Comparison of ENCODE assay signal across 8 cellular contexts in genomic region chr5:39424751-39425524, GRCh38. TPM values are rescaled to one million over a fixed set of nuclear protein-coding genes. Genes with fewer than 3 reads are reported as not detected.
DNase-seq lines count a peak whose midpoint lies in the region; ATAC-seq and TF ChIP-seq lines count a peak whose summit lies in the region.

TSS of gene DAB2 (minus strand) at chr5:39424980. CDS start at chr5:39394320, 30,660 bp downstream.

- DNase-seq in GM13976 (ENCODE audit: low spot score) (peak; percentile 30), LNCaP clone FGC (ENCODE audit: low read depth) (no peak), islet precursor cell (peak; percentile 98), smooth muscle cell of the brain vasculature (ENCODE audit: low read depth, low spot score) (peak; percentile 88), cortex of kidney (lab: John Stamatoyannopoulos, UW) (no peak)
- peak; percentile 70 for DNase-seq in activated CD4-positive, alpha-beta T cell treated with anti-CD3 and anti-CD28 coated beads for 36 hours

- CTCF ChIA-PET in activated CD4-positive, alpha-beta T cell treated with anti-CD3 and anti-CD28 coated beads for 36 hours (lab: Charles Lee), result interaction anchor here (0.6 to 2.8 kb wide), 13 partner anchors 10 to 1344 kb away, joined by 3 to 22 read pairs (median 4); no protein-coding TSS in a partner anchor

- POLR2A ChIA-PET in activated CD4-positive, alpha-beta T cell treated with anti-CD3 and anti-CD28 coated beads for 36 hours (lab: Charles Lee), result interaction anchor here (0.6 kb wide), 2 partner anchors 208 to 325 kb away, joined by 3 read pairs; no protein-coding TSS in a partner anchor

- TF ChIP-seq CTCF in GM13976 (IDR thresholded peaks at IDR 0.05; ENCODE audit: borderline replicate concordance, control extremely low read depth, extremely low read depth, insufficient read depth, missing control alignments) (no peak), LNCaP clone FGC (IDR thresholded peaks at IDR 0.05; ENCODE audit: control insufficient read depth, extremely low read depth, insufficient read depth) (peak; percentile 40)

- H3K27ac ChIP-seq in cingulate gyrus (ENCODE audit: low read depth, low read length), result peak within 1 kb of the TSS; percentile 22

- H3K9me3 Mint-ChIP-seq in activated CD4-positive, alpha-beta T cell treated with anti-CD3 and anti-CD28 coated beads for 36 hours (ENCODE audit: low read depth), result no peaks in the 10 kb centered on the region

- peak within 1 kb of the TSS; percentile 68 for H3K4me3 Mint-ChIP-seq in activated CD4-positive, alpha-beta T cell treated with anti-CD3 and anti-CD28 coated beads for 36 hours

- H3K36me3 Mint-ChIP-seq in activated CD4-positive, alpha-beta T cell treated with anti-CD3 and anti-CD28 coated beads for 36 hours (ENCODE audit: low read depth), result no peaks in the 10 kb centered on the region

- H3K27ac Mint-ChIP-seq in activated CD4-positive, alpha-beta T cell treated with anti-CD3 and anti-CD28 coated beads for 36 hours, result no peak within 1 kb of the TSS

- H3K27me3 Mint-ChIP-seq in activated CD4-positive, alpha-beta T cell treated with anti-CD3 and anti-CD28 coated beads for 36 hours, result peaks cover 42% of the 10 kb centered on the region

- in situ Hi-C loops in GM13976 (cut with MboI; ENCODE audit: low sequenced_read_pairs, unreplicated experiment), result no loop called here

- intact Hi-C loops in activated CD4-positive, alpha-beta T cell treated with anti-CD3 and anti-CD28 coated beads for 36 hours (cut with DNase I, micrococcal nuclease), result no loop called here

- ATAC-seq in activated CD4-positive, alpha-beta T cell treated with anti-CD3 and anti-CD28 coated beads for 36 hours, result peak; percentile 88
- ATAC-seq in GM21390 (IDR thresholded peaks at IDR 0.05; ENCODE audit: unreplicated experiment), result no peak

- H3K4me1 Mint-ChIP-seq in activated CD4-positive, alpha-beta T cell treated with anti-CD3 and anti-CD28 coated beads for 36 hours, result no peaks in the 10 kb centered on the region

- peak within 1 kb of the TSS; percentile 48 for H3K4me3 ChIP-seq in LNCaP clone FGC (ENCODE audit: low read depth, low read length)

RNA-seq across cellular contexts. Expression of gene DAB2, which starts in this region (rescaled TPM):
- total RNA-seq in activated CD4-positive, alpha-beta T cell treated with anti-CD3 and anti-CD28 coated beads for 36 hours, result under 1 TPM; 0.05 to 0.26 TPM

Comparison
In these comparisons a context has a peak if more than half of its experiments do, and no peak if none do; other contexts are left out.
1. Peak in DNase-seq and ATAC-seq in activated CD4-positive, alpha-beta T cell treated with anti-CD3 and anti-CD28 coated beads for 36 hours; RNA of the gene not detected or under 1 TPM.
2. DNase-seq: peak in GM13976 (single experiment), islet precursor cell (single experiment) and smooth muscle cell of the brain vasculature (single experiment); none in LNCaP clone FGC (single experiment) and cortex of kidney (single experiment).